Comparison of ENCODE assay signal across 18 cellular contexts in genomic region chr3:192875971-192876565, GRCh38. TPM values are rescaled to one million over a fixed set of nuclear protein-coding genes. Genes with fewer than 3 reads are reported as not detected.
A peak's percentile ranks its signal among the peaks of the same experiment; 100 is the strongest.
DNase-seq lines count a peak whose midpoint lies in the region; ATAC-seq lines count a peak whose summit lies in the region.
"Had no signal": no experiment of that assay in that cellular context is flagged by ENCODE, and none has a peak within 500 bp of the region (broad histone marks: within the 10 kb centered on the region; RNA-seq: fewer than 3 reads in every experiment).

No MANE protein-coding gene starts in this region.

- peaks cover 3% of the 10 kb centered on the region for H3K27me3 Mint-ChIP-seq in activated T-helper 1 cell treated with anti-CD3 and anti-CD28 coated beads, Interleukin-12 subunit alpha, Interleukin-12 subunit beta, Interleukin-2, Interleukin-4 antibody, amounts not matched to agents 30 ng/mL and 10 ng/mL and 1 ng/mL, durations not matched to agents 14 hours and 24 hours and 36 hours (ENCODE audit: insufficient read depth)

- DNase-seq in EH (ENCODE audit: low read depth) (peak; percentile 82), HT1080 (ENCODE audit: low read depth) (peak; percentile 13), glomerular visceral epithelial cell (ENCODE audit: extremely low spot score) (peak; percentile 66), NCI-H2171 treated with DMSO at 0.1 percent for 48 hours (lab: John Stamatoyannopoulos, UW) (no peak), NCI-H1092 (lab: John Stamatoyannopoulos, UW) (no peak), NCI-H1092 treated with DMSO at 0.1 percent for 48 hours (lab: John Stamatoyannopoulos, UW) (no peak)
- no peak for DNase-seq in activated T-helper 1 cell treated with anti-CD3 and anti-CD28 coated beads, Interleukin-12 subunit alpha, Interleukin-12 subunit beta, Interleukin-2, Interleukin-4 antibody, amounts not matched to agents 30 ng/mL and 10 ng/mL and 1 ng/mL, durations not matched to agents 14 hours and 24 hours and 36 hours (ENCODE audit: low spot score)
- DNase-seq: activated CD4-positive, alpha-beta T cell treated with anti-CD3 and anti-CD28 coated beads for 36 hours; activated gamma-delta T cell treated with Interleukin-2 at 50 U/mL for 16 hours; anterior cingulate cortex; glutamatergic neuron; H7; Karpas-422; naive thymus-derived CD4-positive, alpha-beta T cell; posterior cingulate gyrus; spleen; T-helper 9 cell had no signal

- no peak for ATAC-seq in GM21529 (IDR thresholded peaks at IDR 0.05; ENCODE audit: unreplicated experiment)
- ATAC-seq: activated CD4-positive, alpha-beta T cell treated with anti-CD3 and anti-CD28 coated beads for 36 hours; naive thymus-derived CD4-positive, alpha-beta T cell had no signal

- peaks cover 44% of the 10 kb centered on the region for H3K4me1 Mint-ChIP-seq in activated T-helper 1 cell treated with anti-CD3 and anti-CD28 coated beads, Interleukin-12 subunit alpha, Interleukin-12 subunit beta, Interleukin-2, Interleukin-4 antibody, amounts not matched to agents 30 ng/mL and 10 ng/mL and 1 ng/mL, durations not matched to agents 14 hours and 24 hours and 36 hours (ENCODE audit: low read depth)

- intact Hi-C loops in activated T-helper 1 cell treated with anti-CD3 and anti-CD28 coated beads, Interleukin-12 subunit alpha, Interleukin-12 subunit beta, Interleukin-2, Interleukin-4 antibody, amounts not matched to agents 30 ng/mL and 10 ng/mL and 1 ng/mL, durations not matched to agents 14 hours and 24 hours and 36 hours (cut with micrococcal nuclease) = loop anchor here (1.0 kb wide), 1 partner anchor 11 kb away; no protein-coding TSS in a partner anchor

- no peak overlapping the region for H3K4me3 Mint-ChIP-seq in activated T-helper 1 cell treated with anti-CD3 and anti-CD28 coated beads, Interleukin-12 subunit alpha, Interleukin-12 subunit beta, Interleukin-2, Interleukin-4 antibody, amounts not matched to agents 30 ng/mL and 10 ng/mL and 1 ng/mL, durations not matched to agents 14 hours and 24 hours and 36 hours
- H3K4me3 Mint-ChIP-seq: activated CD4-positive, alpha-beta T cell treated with anti-CD3 and anti-CD28 coated beads for 36 hours; naive thymus-derived CD4-positive, alpha-beta T cell had no signal

- H3K36me3 Mint-ChIP-seq in activated T-helper 1 cell treated with anti-CD3 and anti-CD28 coated beads, Interleukin-12 subunit alpha, Interleukin-12 subunit beta, Interleukin-2, Interleukin-4 antibody, amounts not matched to agents 30 ng/mL and 10 ng/mL and 1 ng/mL, durations not matched to agents 14 hours and 24 hours and 36 hours (ENCODE audit: low read depth) = peaks cover 18% of the 10 kb centered on the region

- H3K9me3 Mint-ChIP-seq in activated T-helper 1 cell treated with anti-CD3 and anti-CD28 coated beads, Interleukin-12 subunit alpha, Interleukin-12 subunit beta, Interleukin-2, Interleukin-4 antibody, amounts not matched to agents 30 ng/mL and 10 ng/mL and 1 ng/mL, durations not matched to agents 14 hours and 24 hours and 36 hours = no peaks in the 10 kb centered on the region

- H3K27ac Mint-ChIP-seq in activated T-helper 1 cell treated with anti-CD3 and anti-CD28 coated beads, Interleukin-12 subunit alpha, Interleukin-12 subunit beta, Interleukin-2, Interleukin-4 antibody, amounts not matched to agents 30 ng/mL and 10 ng/mL and 1 ng/mL, durations not matched to agents 14 hours and 24 hours and 36 hours = peak overlapping the region; percentile 8
- H3K27ac Mint-ChIP-seq: activated CD4-positive, alpha-beta T cell treated with anti-CD3 and anti-CD28 coated beads for 36 hours; naive thymus-derived CD4-positive, alpha-beta T cell had no signal

RNA-seq across cellular contexts. Expression of gene MB21D2, which starts 41.6 kb away (rescaled TPM):
- 16.1 and 17.8 TPM in 2 replicates for total RNA-seq in HT1080 (2014; rRNA removed; shearing (Covaris generic))
- 19.4 and 19.9 TPM in 2 replicates for polyA plus RNA-seq in HT1080 (2015; cell fraction: cytosol; rRNA removed)
- polyA plus RNA-seq in HT1080 (2015; cell fraction: nucleus; rRNA removed) = 23.4 and 24.7 TPM in 2 replicates
- total RNA-seq in activated T-helper 1 cell treated with anti-CD3 and anti-CD28 coated beads, Interleukin-12 subunit alpha, Interleukin-12 subunit beta, Interleukin-2, Interleukin-4 antibody, amounts not matched to agents 30 ng/mL and 10 ng/mL and 1 ng/mL, durations not matched to agents 14 hours and 24 hours and 36 hours = 17.0 and 18.0 TPM in 2 replicates

Comparison
In these comparisons a context has a peak if more than half of its experiments do, and no peak if none do; other contexts are left out.
1. DNase-seq: peak in EH (single experiment), HT1080 (single experiment) and glomerular visceral epithelial cell (single experiment); none in activated T-helper 1 cell treated with anti-CD3 and anti-CD28 coated beads, Interleukin-12 subunit alpha, Interleukin-12 subunit beta, Interleukin-2, Interleukin-4 antibody, amounts not matched to agents 30 ng/mL and 10 ng/mL and 1 ng/mL, durations not matched to agents 14 hours and 24 hours and 36 hours (single experiment), NCI-H2171 treated with DMSO at 0.1 percent for 48 hours (single experiment), NCI-H1092 (single experiment) and NCI-H1092 treated with DMSO at 0.1 percent for 48 hours (single experiment).